8 cellular contexts compared by ENCODE assay signal in the genomic region with DNA sequence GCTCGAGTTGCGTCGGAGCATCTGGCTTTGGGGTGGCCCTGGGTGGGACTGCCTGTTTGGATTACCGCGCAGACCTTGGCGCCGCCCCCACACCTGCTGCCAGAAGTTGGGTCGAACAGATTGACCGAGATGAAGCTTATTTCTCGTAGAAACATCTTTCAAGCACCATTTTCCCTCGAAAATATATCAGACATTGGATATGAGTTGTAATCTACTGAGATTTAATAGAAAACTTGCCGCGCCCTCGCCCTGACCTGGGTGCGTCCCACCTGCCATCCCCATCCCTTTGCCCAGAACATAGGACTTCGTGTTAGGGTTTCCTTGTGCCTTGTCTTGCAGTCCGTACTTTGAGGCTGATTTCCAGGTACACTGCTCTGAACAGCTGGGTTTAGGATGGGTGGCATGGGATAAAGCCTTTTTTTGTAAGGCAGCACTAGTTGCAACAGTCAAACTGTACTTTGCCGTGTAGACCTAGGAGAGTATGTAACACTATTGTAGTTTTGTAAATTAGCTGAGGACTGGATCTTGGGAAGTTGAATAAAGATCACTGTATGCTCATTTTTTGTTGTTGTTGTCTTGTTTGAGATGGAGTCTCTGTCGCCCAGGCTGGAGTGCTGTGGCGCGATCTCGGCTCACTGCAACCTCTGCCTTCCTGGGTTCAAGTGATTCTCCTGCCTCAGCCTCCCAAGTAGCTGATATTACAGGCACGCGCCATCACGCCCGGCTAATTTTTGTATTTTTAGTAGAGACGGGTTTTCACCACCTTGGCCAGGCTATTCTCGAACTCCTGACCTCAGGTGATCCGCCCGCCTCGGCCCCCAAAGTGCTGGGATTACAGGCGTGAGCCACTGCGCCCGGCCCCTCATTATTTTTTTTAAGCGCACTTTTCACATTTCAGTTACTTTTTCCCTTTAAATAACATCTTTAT. TPM values are rescaled to one million over a fixed set of nuclear protein-coding genes. Genes with fewer than 3 reads are reported as not detected.
A peak's percentile ranks its signal among the peaks of the same experiment; 100 is the strongest.
DNase-seq lines count a peak whose midpoint lies in the region; ATAC-seq and TF ChIP-seq lines count a peak whose summit lies in the region.

No MANE protein-coding gene starts in this region.

- H3K9me3 Mint-ChIP-seq in WTC11, result no peaks in the 10 kb centered on the region
- no peaks in the 10 kb centered on the region for H3K9me3 Mint-ChIP-seq in stimulated activated naive CD8-positive, alpha-beta T cell treated with anti-CD3 and anti-CD28 coated beads, Interleukin-15, amount 100 ng/mL, for 72 hours

- no peak for TF ChIP-seq CTCF in WTC11 (IDR thresholded peaks at IDR 0.05)

- H3K27ac Mint-ChIP-seq in WTC11, result peak overlapping the region; percentile 99
- H3K27ac Mint-ChIP-seq in stimulated activated naive CD8-positive, alpha-beta T cell treated with anti-CD3 and anti-CD28 coated beads, Interleukin-15, amount 100 ng/mL, for 72 hours, result peak overlapping the region; percentile 95 to 97

- POLR2A ChIA-PET in WTC11 (lab: Charles Lee), result interaction anchor here (0.6 to 1.7 kb wide), 7 partner anchors 25 to 380 kb away, joined by 3 to 7 read pairs (median 4); partner anchors contain the start of genes DDX56, H2AZ2 and TMED4

- H3K4me3 Mint-ChIP-seq in WTC11, result peak overlapping the region; percentile 87
- H3K4me3 Mint-ChIP-seq in stimulated activated naive CD8-positive, alpha-beta T cell treated with anti-CD3 and anti-CD28 coated beads, Interleukin-15, amount 100 ng/mL, for 72 hours, result peak overlapping the region; percentile 95 to 99

- peak; percentile 52 for DNase-seq in NCI-H1092 treated with DMSO at 0.1 percent for 48 hours (lab: John Stamatoyannopoulos, UW)
- no peak for DNase-seq in NCI-H1092 (lab: John Stamatoyannopoulos, UW)
- DNase-seq in WTC11 (ENCODE audit: low spot score), result no peak
- DNase-seq in stimulated activated naive CD8-positive, alpha-beta T cell treated with anti-CD3 and anti-CD28 coated beads, Interleukin-15, amount 100 ng/mL, for 72 hours, result no peak
- no peak for DNase-seq in ecto neural progenitor cell (ENCODE audit: low spot score)
- no peak for DNase-seq in SKM-1 treated with dmso at 0.1 percent for 144 hours (lab: John Stamatoyannopoulos, UW; ENCODE audit: unreplicated experiment)
- no peak for DNase-seq in 8988T

- peak overlapping the region; percentile 90 for H3K27ac ChIP-seq in iPS-18a (ENCODE audit: low read length)

- no peak for ATAC-seq in WTC11
- peak; percentile 45 for ATAC-seq in stimulated activated naive CD8-positive, alpha-beta T cell treated with anti-CD3 and anti-CD28 coated beads, Interleukin-15, amount 100 ng/mL, for 72 hours

- H3K4me1 ChIP-seq in iPS-18a (ENCODE audit: control insufficient read depth, low read depth, low read length), result peaks cover 6% of the 10 kb centered on the region

- peaks cover 15% of the 10 kb centered on the region for H3K4me1 Mint-ChIP-seq in WTC11
- H3K4me1 Mint-ChIP-seq in stimulated activated naive CD8-positive, alpha-beta T cell treated with anti-CD3 and anti-CD28 coated beads, Interleukin-15, amount 100 ng/mL, for 72 hours, result peaks cover 63% of the 10 kb centered on the region

- H3K4me3 ChIP-seq in iPS-18a (ENCODE audit: low read length), result peak overlapping the region; percentile 83

- H3K27me3 ChIP-seq in iPS-18a (ENCODE audit: control insufficient read depth, insufficient read depth, low read length), result no peaks in the 10 kb centered on the region

- H3K36me3 Mint-ChIP-seq in WTC11, result no peaks in the 10 kb centered on the region

- H3K36me3 ChIP-seq in iPS-18a (ENCODE audit: control insufficient read depth, low read depth, low read length), result no peaks in the 10 kb centered on the region

- no peaks in the 10 kb centered on the region for H3K9me3 ChIP-seq in iPS-18a (ENCODE audit: control insufficient read depth, low read depth, low read length)

- CTCF ChIA-PET in WTC11 (lab: Charles Lee), result interaction anchor here (1.0 to 1.4 kb wide), 2 partner anchors 15 to 42 kb away, joined by 3 to 8 read pairs; no protein-coding TSS in a partner anchor

- H3K27me3 Mint-ChIP-seq in WTC11 (ENCODE audit: low read depth), result no peaks in the 10 kb centered on the region
- no peaks in the 10 kb centered on the region for H3K27me3 Mint-ChIP-seq in stimulated activated naive CD8-positive, alpha-beta T cell treated with anti-CD3 and anti-CD28 coated beads, Interleukin-15, amount 100 ng/mL, for 72 hours

- peak overlapping the region; percentile 92 for H3K9ac ChIP-seq in iPS-18a (ENCODE audit: low read length)

TF ChIP-seq in WTC11, 78 proteins besides CTCF, POLR2A, EP300 and RAD21:
- TF ChIP-seq NR2C2 (CRISPR knock-in tag; IDR thresholded peaks at IDR 0.05), result 0 out of 2 replicates have a peak, but pooled peaks have one; percentile 55
- TF ChIP-seq, protein P1, sequence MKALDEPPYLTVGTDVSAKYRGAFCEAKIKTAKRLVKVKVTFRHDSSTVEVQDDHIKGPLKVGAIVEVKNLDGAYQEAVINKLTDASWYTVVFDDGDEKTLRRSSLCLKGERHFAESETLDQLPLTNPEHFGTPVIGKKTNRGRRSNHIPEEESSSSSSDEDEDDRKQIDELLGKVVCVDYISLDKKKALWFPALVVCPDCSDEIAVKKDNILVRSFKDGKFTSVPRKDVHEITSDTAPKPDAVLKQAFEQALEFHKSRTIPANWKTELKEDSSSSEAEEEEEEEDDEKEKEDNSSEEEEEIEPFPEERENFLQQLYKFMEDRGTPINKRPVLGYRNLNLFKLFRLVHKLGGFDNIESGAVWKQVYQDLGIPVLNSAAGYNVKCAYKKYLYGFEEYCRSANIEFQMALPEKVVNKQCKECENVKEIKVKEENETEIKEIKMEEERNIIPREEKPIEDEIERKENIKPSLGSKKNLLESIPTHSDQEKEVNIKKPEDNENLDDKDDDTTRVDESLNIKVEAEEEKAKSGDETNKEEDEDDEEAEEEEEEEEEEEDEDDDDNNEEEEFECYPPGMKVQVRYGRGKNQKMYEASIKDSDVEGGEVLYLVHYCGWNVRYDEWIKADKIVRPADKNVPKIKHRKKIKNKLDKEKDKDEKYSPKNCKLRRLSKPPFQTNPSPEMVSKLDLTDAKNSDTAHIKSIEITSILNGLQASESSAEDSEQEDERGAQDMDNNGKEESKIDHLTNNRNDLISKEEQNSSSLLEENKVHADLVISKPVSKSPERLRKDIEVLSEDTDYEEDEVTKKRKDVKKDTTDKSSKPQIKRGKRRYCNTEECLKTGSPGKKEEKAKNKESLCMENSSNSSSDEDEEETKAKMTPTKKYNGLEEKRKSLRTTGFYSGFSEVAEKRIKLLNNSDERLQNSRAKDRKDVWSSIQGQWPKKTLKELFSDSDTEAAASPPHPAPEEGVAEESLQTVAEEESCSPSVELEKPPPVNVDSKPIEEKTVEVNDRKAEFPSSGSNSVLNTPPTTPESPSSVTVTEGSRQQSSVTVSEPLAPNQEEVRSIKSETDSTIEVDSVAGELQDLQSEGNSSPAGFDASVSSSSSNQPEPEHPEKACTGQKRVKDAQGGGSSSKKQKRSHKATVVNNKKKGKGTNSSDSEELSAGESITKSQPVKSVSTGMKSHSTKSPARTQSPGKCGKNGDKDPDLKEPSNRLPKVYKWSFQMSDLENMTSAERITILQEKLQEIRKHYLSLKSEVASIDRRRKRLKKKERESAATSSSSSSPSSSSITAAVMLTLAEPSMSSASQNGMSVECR (CRISPR knock-in tag; IDR thresholded peaks at IDR 0.05; ENCODE audit: borderline replicate concordance), result no peak
- TF ChIP-seq ZBTB43 (CRISPR knock-in tag; IDR thresholded peaks at IDR 0.05), result 0 out of 2 replicates have a peak, but pooled peaks have one; percentile 18

RNA-seq across cellular contexts. Expression of gene OGDH, which starts 1.0 kb away (rescaled TPM):
- total RNA-seq in WTC11 (2021), result 79.6 to 90.5 TPM (median 89.7 TPM) in 3 replicates

RNA-seq across cellular contexts. Expression of gene TMED4, which starts 25.4 kb away (rescaled TPM):
- 58.6 to 61.9 TPM (median 60.9 TPM) in 3 replicates for total RNA-seq in WTC11 (2021)

RNA-seq across cellular contexts. Expression of gene DDX56, which starts 33.7 kb away (rescaled TPM):
- total RNA-seq in WTC11 (2021), result 69.4 to 83.1 TPM (median 74.5 TPM) in 3 replicates
